In the genomic region with DNA sequence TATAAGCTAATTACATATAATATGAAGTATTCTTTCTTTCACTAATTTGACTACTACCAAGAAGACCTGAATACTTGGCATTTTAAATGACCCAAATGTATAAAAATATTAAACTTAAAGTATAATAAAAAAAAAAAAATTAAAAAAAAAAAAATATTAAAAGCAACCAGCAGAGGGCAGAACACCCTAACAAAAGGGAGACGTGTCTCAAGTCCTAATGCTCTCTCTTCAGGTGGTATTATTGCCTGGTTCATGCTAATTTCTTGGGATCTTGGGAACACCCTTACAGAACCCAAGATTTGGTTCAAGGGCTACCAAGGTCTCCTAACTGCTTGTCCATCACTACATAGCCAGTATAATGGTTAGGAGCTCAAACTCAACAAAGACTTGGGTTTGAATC, we compare ENCODE assay signal across 9 cellular contexts.
A peak's percentile ranks its signal among the peaks of the same experiment; 100 is the strongest.
DNase-seq lines count a peak whose midpoint lies in the region; ATAC-seq and TF ChIP-seq lines count a peak whose summit lies in the region.
"Had no signal": no experiment of that assay in that cellular context is flagged by ENCODE, and none has a peak within 500 bp of the region (broad histone marks: within the 10 kb centered on the region; RNA-seq: fewer than 3 reads in every experiment).

No MANE protein-coding gene starts in this region.

- H3K27me3 ChIP-seq in NT2/D1 (ENCODE audit: insufficient read depth, insufficient read length): no peaks in the 10 kb centered on the region

- H3K9ac ChIP-seq in NT2/D1 (ENCODE audit: insufficient read length, low read depth): no peak overlapping the region

- H3K4me3 ChIP-seq in GM12865 (ENCODE audit: low read depth, low read length) (no peak overlapping the region), NT2/D1 (ENCODE audit: insufficient read length, low read depth) (no peak overlapping the region), foreskin fibroblast (ENCODE audit: low read depth in 1 of 2, low read length in 2 of 2) (no peak overlapping the region)
- H3K4me3 ChIP-seq: HAP-1 had no signal

- H3K9me3 Mint-ChIP-seq in stimulated activated effector memory CD8-positive, alpha-beta T cell treated with anti-CD3 and anti-CD28 coated beads, Interleukin-12 subunit alpha, Interleukin-12 subunit beta, amount 100 ng/mL, for 72 hours: no peaks in the 10 kb centered on the region

- H3K4me1 Mint-ChIP-seq in stimulated activated effector memory CD8-positive, alpha-beta T cell treated with anti-CD3 and anti-CD28 coated beads, Interleukin-12 subunit alpha, Interleukin-12 subunit beta, amount 100 ng/mL, for 72 hours: no peaks in the 10 kb centered on the region

- H3K36me3 ChIP-seq in NT2/D1 (ENCODE audit: insufficient read depth, insufficient read length, low read length): no peaks in the 10 kb centered on the region
- H3K36me3 ChIP-seq: HAP-1 had no signal

- H3K4me1 ChIP-seq in NT2/D1 (ENCODE audit: insufficient read depth, insufficient read length): no peaks in the 10 kb centered on the region
- H3K4me1 ChIP-seq: HAP-1 had no signal

- H3K36me3 Mint-ChIP-seq in stimulated activated effector memory CD8-positive, alpha-beta T cell treated with anti-CD3 and anti-CD28 coated beads, Interleukin-12 subunit alpha, Interleukin-12 subunit beta, amount 100 ng/mL, for 72 hours: no peaks in the 10 kb centered on the region

- H3K9me3 ChIP-seq in NT2/D1 (ENCODE audit: insufficient read depth, low read length): no peaks in the 10 kb centered on the region
- H3K9me3 ChIP-seq: HAP-1 had no signal

- H3K27ac Mint-ChIP-seq in stimulated activated effector memory CD8-positive, alpha-beta T cell treated with anti-CD3 and anti-CD28 coated beads, Interleukin-12 subunit alpha, Interleukin-12 subunit beta, amount 100 ng/mL, for 72 hours: no peak overlapping the region

- DNase-seq in A172 (ENCODE audit: low spot score) (peak; percentile 2), GM12865 (ENCODE audit: low read depth) (peak; percentile 18), NT2/D1 (ENCODE audit: low read depth, low spot score) (peak; percentile 13), foreskin fibroblast (peak; percentile 4 to 26)
- no peak for DNase-seq in stimulated activated effector memory CD8-positive, alpha-beta T cell treated with anti-CD3 and anti-CD28 coated beads, Interleukin-12 subunit alpha, Interleukin-12 subunit beta, amount 100 ng/mL, for 72 hours (ENCODE audit: low spot score in 2 of 2)

- peak; percentile 30 for TF ChIP-seq CTCF in GM12865 (IDR thresholded peaks at IDR 0.05; ENCODE audit: insufficient read depth, low read depth, low read length, missing control alignments)
- TF ChIP-seq CTCF in foreskin fibroblast (IDR thresholded peaks at IDR 0.05; ENCODE audit: low read depth, low read length): peak; percentile 26

- H3K4me3 Mint-ChIP-seq in stimulated activated effector memory CD8-positive, alpha-beta T cell treated with anti-CD3 and anti-CD28 coated beads, Interleukin-12 subunit alpha, Interleukin-12 subunit beta, amount 100 ng/mL, for 72 hours: no peak overlapping the region

- no peak for ATAC-seq in HG03354 (IDR thresholded peaks at IDR 0.05; ENCODE audit: poor library complexity, severe bottlenecking, unreplicated experiment)
- no peak for ATAC-seq in HG02840 (IDR thresholded peaks at IDR 0.05; ENCODE audit: low FRiP score, unreplicated experiment)
- ATAC-seq in GM18873 (IDR thresholded peaks at IDR 0.05; ENCODE audit: low FRiP score, unreplicated experiment): no peak
- no peak for ATAC-seq in stimulated activated effector memory CD8-positive, alpha-beta T cell treated with anti-CD3 and anti-CD28 coated beads, Interleukin-12 subunit alpha, Interleukin-12 subunit beta, amount 100 ng/mL, for 72 hours

Comparison
In these comparisons a context has a peak if more than half of its experiments do, and no peak if none do; other contexts are left out.
1. DNase-seq: peak in A172 (single experiment), GM12865 (single experiment), NT2/D1 (single experiment) and foreskin fibroblast (2 of 2); none in stimulated activated effector memory CD8-positive, alpha-beta T cell treated with anti-CD3 and anti-CD28 coated beads, Interleukin-12 subunit alpha, Interleukin-12 subunit beta, amount 100 ng/mL, for 72 hours (0 of 2).